ENCODE assay signal across 20 cellular contexts in the genomic region with DNA sequence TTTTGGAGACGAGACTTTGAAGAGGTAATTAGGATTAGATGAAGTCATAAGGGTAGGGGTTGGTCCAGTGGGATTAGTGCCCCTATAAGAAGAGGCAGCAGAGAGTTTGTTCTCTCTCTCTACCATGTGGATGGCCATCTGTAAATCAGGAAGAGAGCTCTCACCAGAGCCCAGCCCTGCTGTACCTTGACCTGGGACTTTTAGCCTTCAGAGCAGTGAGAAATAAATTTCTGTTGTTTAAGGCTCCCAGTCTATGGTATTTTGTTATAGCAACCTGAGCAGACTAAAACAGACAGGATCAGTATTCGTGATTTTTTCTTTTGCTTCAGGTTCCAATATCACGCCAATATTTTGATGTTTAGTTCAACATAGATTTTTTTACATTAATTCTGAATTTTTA. TPM values are rescaled to one million over a fixed set of nuclear protein-coding genes. Genes with fewer than 3 reads are reported as not detected.
"Had no signal": no experiment of that assay in that cellular context is flagged by ENCODE, and none has a peak within 500 bp of the region (broad histone marks: within the 10 kb centered on the region; RNA-seq: fewer than 3 reads in every experiment).

No MANE protein-coding gene starts in this region.

- H3K9me3 ChIP-seq: SK-N-SH had no signal

- H3K9ac ChIP-seq: KMS-11, SK-N-SH had no signal

- FAIRE-seq: K562 had no signal

- H3K36me3 Mint-ChIP-seq: IgD-negative memory B cell had no signal

- H3K9me3 Mint-ChIP-seq: IgD-negative memory B cell had no signal

- H3K9me2 ChIP-seq: SK-N-SH had no signal

- H3K27ac ChIP-seq: KMS-11, RWPE1 had no signal

- H3K4me3 ChIP-seq: K562 had no signal

- ATAC-seq: K562, Panc1 had no signal

- H3K4me2 ChIP-seq: KMS-11, SK-N-SH had no signal

- DNase-seq: Kasumi-1, MM.1S, NCI-H1105, NCI-H1417, NCI-H1436 treated with DMSO at 0.1 percent for 48 hours, NCI-H1694, NCI-H187 treated with DMSO at 0.1 percent for 48 hours, NCI-H2029 treated with DMSO at 0.1 percent for 48 hours, NCI-H2171 treated with DMSO at 0.1 percent for 48 hours, NCI-H345, NCI-H446 treated with DMSO at 0.1 percent for 48 hours, NCI-H510A treated with DMSO at 0.1 percent for 48 hours, NCI-H526, SHP77, SK-N-SH had no signal

RNA-seq across cellular contexts. Expression of gene TBX15, which starts 30.0 kb away (rescaled TPM):
- polyA plus RNA-seq: IgD-negative memory B cell had no signal
